ENCODE assay signal across 11 cellular contexts in the genomic region with DNA sequence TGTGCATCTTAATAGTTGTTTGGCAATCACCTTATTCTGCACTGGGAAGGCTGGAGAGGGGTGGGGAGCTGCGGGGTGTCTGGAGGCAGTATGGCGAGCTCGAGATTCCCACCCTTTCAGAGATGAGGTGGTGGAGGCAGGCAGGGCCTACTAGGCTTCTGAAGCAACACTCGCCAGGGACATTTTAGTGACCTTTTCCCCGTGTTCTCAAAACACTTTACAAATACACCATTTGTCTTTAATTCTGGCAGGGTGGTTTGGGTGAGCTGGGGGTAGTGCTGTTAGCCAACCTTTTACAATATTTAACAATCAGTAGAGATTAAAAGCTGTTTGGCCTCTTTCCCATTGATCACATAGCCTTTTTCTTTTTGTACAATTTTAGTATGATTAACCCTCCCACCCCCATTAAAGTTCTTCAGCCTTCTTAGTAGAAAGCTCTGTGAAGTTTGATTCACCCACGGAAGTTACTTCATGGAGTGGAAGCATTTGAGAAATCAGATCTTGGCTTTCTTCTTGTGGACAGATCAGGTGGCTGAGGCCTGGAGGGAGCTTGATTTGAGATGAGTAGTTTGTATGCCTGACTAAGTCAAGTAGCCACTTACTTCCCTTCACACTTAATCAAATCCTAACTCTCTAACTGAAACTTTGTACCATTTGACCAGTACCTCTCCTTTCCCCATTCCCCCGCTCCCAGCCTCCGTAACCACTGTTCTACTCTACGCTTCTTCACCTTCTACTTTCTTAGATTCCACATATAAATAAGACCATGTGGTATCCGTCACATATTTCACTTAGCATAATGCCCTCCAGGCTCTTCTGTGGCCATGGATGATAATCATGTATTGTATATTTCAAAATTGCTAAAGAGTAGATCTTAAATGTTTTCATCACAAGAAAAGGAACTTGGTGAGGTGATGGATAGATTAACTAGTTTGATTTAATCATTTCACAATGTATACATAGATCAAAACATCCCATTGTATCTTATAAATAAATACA. TPM values are rescaled to one million over a fixed set of nuclear protein-coding genes. Genes with fewer than 3 reads are reported as not detected.
DNase-seq lines count a peak whose midpoint lies in the region; ATAC-seq and TF ChIP-seq lines count a peak whose summit lies in the region.
"Had no signal": no experiment of that assay in that cellular context is flagged by ENCODE, and none has a peak within 500 bp of the region (broad histone marks: within the 10 kb centered on the region; RNA-seq: fewer than 3 reads in every experiment).

No MANE protein-coding gene starts in this region.

- no peak overlapping the region for H3K4ac ChIP-seq in IMR-90 (ENCODE audit: low read depth, low read length)

- ATAC-seq in IMR-90 (ENCODE audit: low read depth) (no peak; the same call in 1 of the 2 replicates), HG02938 (IDR thresholded peaks at IDR 0.05; ENCODE audit: unreplicated experiment) (no peak)
- no peak for ATAC-seq in natural killer cell treated with Interleukin-12 subunit alpha and Interleukin-12 subunit beta and Interleukin-15 and Interleukin-18, amount 100 ng/mL, for 72 hours
- ATAC-seq: K562 had no signal

- no peak overlapping the region for H3K4me3 Mint-ChIP-seq in brain
- no peak overlapping the region for H3K4me3 Mint-ChIP-seq in natural killer cell treated with Interleukin-12 subunit alpha and Interleukin-12 subunit beta and Interleukin-15 and Interleukin-18, amount 100 ng/mL, for 72 hours
- no peak overlapping the region for H3K4me3 Mint-ChIP-seq in endothelial cell (ENCODE audit: unreplicated experiment)

- TF ChIP-seq POLR2A in IMR-90 (IDR thresholded peaks at IDR 0.05; ENCODE audit: low read depth, low read length): no peak

- DNase-seq in GM06990 (ENCODE audit: extremely low read depth, insufficient read length) (no peak), IMR-90 (peak; percentile 54), GM03348 (ENCODE audit: low spot score) (no peak), DMS 273 (lab: John Stamatoyannopoulos, UW; ENCODE audit: unreplicated experiment) (no peak), endothelial cell (ENCODE audit: low spot score) (no peak)
- no peak for DNase-seq in natural killer cell treated with Interleukin-12 subunit alpha and Interleukin-12 subunit beta and Interleukin-15 and Interleukin-18, amount 100 ng/mL, for 72 hours (ENCODE audit: low spot score)
- DNase-seq: NCI-H2171 treated with DMSO at 0.1 percent for 48 hours had no signal

- H2AFZ ChIP-seq in IMR-90 (replicated peaks; ENCODE audit: low read length, poor library complexity): no peak overlapping the region

- H4K8ac ChIP-seq in IMR-90 (ENCODE audit: low read depth in 2 of 2, low read length in 2 of 2): no peak overlapping the region

- peaks cover 28% of the 10 kb centered on the region for H3K36me3 Mint-ChIP-seq in brain
- H3K36me3 Mint-ChIP-seq in natural killer cell treated with Interleukin-12 subunit alpha and Interleukin-12 subunit beta and Interleukin-15 and Interleukin-18, amount 100 ng/mL, for 72 hours: peaks cover 11% of the 10 kb centered on the region
- no peaks in the 10 kb centered on the region for H3K36me3 Mint-ChIP-seq in endothelial cell (ENCODE audit: low read depth, unreplicated experiment)

- H2BK5ac ChIP-seq in IMR-90 (ENCODE audit: low read depth, low read length, poor library complexity, severe bottlenecking): no peak overlapping the region

- H3K56ac ChIP-seq in IMR-90 (ENCODE audit: extremely low read depth, insufficient read depth, low read length): no peak overlapping the region

- BruUV-seq in IMR-90 (replicated peaks; lab: Mats Ljungman, UMichigan): no TSS peak

- H3K18ac ChIP-seq in IMR-90 (ENCODE audit: low read depth, low read length): no peak overlapping the region

- WGBS in IMR-90 (ENCODE audit: extremely low coverage in 2 of 2, insufficient read length in 1 of 2), 2 experiments: 100% methylated on average over 1 of the region's 10 CpGs; no CpG with 5 or more reads in 1 of the 2 experiments

- in situ Hi-C loops in IMR-90 (cut with MboI; ENCODE audit: low sequenced_read_pairs): no loop called here

- H2BK15ac ChIP-seq in IMR-90 (ENCODE audit: low read depth, low read length): no peak overlapping the region

- no peaks in the 10 kb centered on the region for H3K9me3 ChIP-seq in IMR-90 (ENCODE audit: control insufficient read depth, insufficient read depth, low read length)
- H3K9me3 ChIP-seq: thoracic aorta had no signal

- H2AK9ac ChIP-seq in IMR-90 (replicated peaks; ENCODE audit: low read depth, low read length, poor library complexity): no peak overlapping the region

- no peak overlapping the region for H3K23ac ChIP-seq in IMR-90 (ENCODE audit: low read depth, low read length)

- TF ChIP-seq CTCF in GM06990 (IDR thresholded peaks at IDR 0.05; ENCODE audit: insufficient read depth, low read length, poor library complexity, severe bottlenecking) (no peak), IMR-90 (conservative IDR thresholded peaks at IDR 0.05; ENCODE audit: low read depth, low read length) (no peak), brain (conservative IDR thresholded peaks at IDR 0.05) (no peak), endothelial cell (IDR thresholded peaks at IDR 0.05; ENCODE audit: unreplicated experiment) (no peak)

- no peak overlapping the region for H2BK120ac ChIP-seq in IMR-90 (ENCODE audit: low read depth, low read length)

- H3K14ac ChIP-seq in IMR-90 (replicated peaks; ENCODE audit: low read depth, low read length): no peak overlapping the region

- H2AK5ac ChIP-seq in IMR-90 (ENCODE audit: low read depth, low read length): no peak overlapping the region

- peaks cover 53% of the 10 kb centered on the region for H4K20me1 ChIP-seq in IMR-90 (ENCODE audit: insufficient read depth, low read length)

- H3K4me1 ChIP-seq in IMR-90 (ENCODE audit: control insufficient read depth, insufficient read depth, low read length): peaks cover 5% of the 10 kb centered on the region; the same call in 1 of the 2 replicates

- H4K5ac ChIP-seq in IMR-90 (ENCODE audit: low read depth, low read length): no peak overlapping the region

- H3K27me3 Mint-ChIP-seq in brain (no peaks in the 10 kb centered on the region), endothelial cell (ENCODE audit: unreplicated experiment) (no peaks in the 10 kb centered on the region)
- H3K27me3 Mint-ChIP-seq in natural killer cell treated with Interleukin-12 subunit alpha and Interleukin-12 subunit beta and Interleukin-15 and Interleukin-18, amount 100 ng/mL, for 72 hours: no peaks in the 10 kb centered on the region

- dilution Hi-C loops in IMR-90 (cut with HindIII; ENCODE audit: low sequenced_read_pairs, unreplicated experiment): no loop called here

- H3K9me1 ChIP-seq in IMR-90 (ENCODE audit: insufficient read depth, low read length): peaks cover 5% of the 10 kb centered on the region

- no peak overlapping the region for H2BK20ac ChIP-seq in IMR-90 (ENCODE audit: low read depth, low read length)

- intact Hi-C loops in IMR-90 (cut with micrococcal nuclease): no loop called here

- H4K91ac ChIP-seq in IMR-90 (ENCODE audit: insufficient read depth, low read depth, low read length): no peak overlapping the region

- no peak for TF ChIP-seq RAD21 in IMR-90 (IDR thresholded peaks at IDR 0.05; ENCODE audit: low read length)

- H3K27ac Mint-ChIP-seq in brain: peak overlapping the region in 3 of 5 experiments; percentile 10 to 19 (median 17)
- peak overlapping the region; percentile 57 to 82 for H3K27ac Mint-ChIP-seq in natural killer cell treated with Interleukin-12 subunit alpha and Interleukin-12 subunit beta and Interleukin-15 and Interleukin-18, amount 100 ng/mL, for 72 hours
- no peak overlapping the region for H3K27ac Mint-ChIP-seq in endothelial cell (ENCODE audit: unreplicated experiment)

- H3K79me1 ChIP-seq in IMR-90 (ENCODE audit: low read depth in 1 of 2, low read length in 2 of 2): peaks cover 35 to 67% of the 10 kb centered on the region in 2 experiments

- H3K9me3 Mint-ChIP-seq in brain (peaks cover 0 to 7% (median 6%) of the 10 kb centered on the region in 5 experiments), endothelial cell (ENCODE audit: unreplicated experiment) (no peaks in the 10 kb centered on the region)
- H3K9me3 Mint-ChIP-seq in natural killer cell treated with Interleukin-12 subunit alpha and Interleukin-12 subunit beta and Interleukin-15 and Interleukin-18, amount 100 ng/mL, for 72 hours: no peaks in the 10 kb centered on the region

- CTCF ChIA-PET in IMR-90 (lab: Yijun Ruan, JAX): no interaction called here

- H3K4me1 Mint-ChIP-seq in brain (peaks cover 34% of the 10 kb centered on the region), endothelial cell (ENCODE audit: unreplicated experiment) (no peaks in the 10 kb centered on the region)
- H3K4me1 Mint-ChIP-seq in natural killer cell treated with Interleukin-12 subunit alpha and Interleukin-12 subunit beta and Interleukin-15 and Interleukin-18, amount 100 ng/mL, for 72 hours (ENCODE audit: low read depth in 2 of 2): peaks cover 53 to 63% of the 10 kb centered on the region in 2 donors

- POLR2A ChIA-PET in IMR-90 (lab: Charles Lee; ENCODE audit: unreplicated experiment): no interaction called here

- H3K4me3 ChIP-seq in GM06990 (replicated peaks; ENCODE audit: low read depth, low read length) (peak overlapping the region; percentile 20; the same call in 1 of the 2 replicates), IMR-90 (ENCODE audit: insufficient read depth, low read depth, low read length) (no peak overlapping the region)
- H3K4me3 ChIP-seq: K562, thoracic aorta had no signal

- H3K27ac ChIP-seq in IMR-90 (ENCODE audit: insufficient read depth, low read length): no peak overlapping the region
- H3K27ac ChIP-seq: thoracic aorta had no signal

- H3K4me2 ChIP-seq in IMR-90 (ENCODE audit: low read depth, low read length): no peak overlapping the region

- H3K27me3 ChIP-seq in GM06990 (replicated peaks; ENCODE audit: control insufficient read depth, insufficient read depth, low read length) (no peaks in the 10 kb centered on the region), IMR-90 (ENCODE audit: control insufficient read depth, insufficient read depth, low read length) (no peaks in the 10 kb centered on the region)

- H3K36me3 ChIP-seq in GM06990 (ENCODE audit: control insufficient read depth, insufficient read depth, low read length) (peaks cover 2% of the 10 kb centered on the region; the same call in 1 of the 2 replicates), IMR-90 (ENCODE audit: control insufficient read depth, insufficient read depth, low read length) (no peaks in the 10 kb centered on the region)
- H3K36me3 ChIP-seq: thoracic aorta had no signal

- H3K9ac ChIP-seq in IMR-90 (ENCODE audit: low read depth, low read length): no peak overlapping the region

TF ChIP-seq in IMR-90, 13 proteins besides CTCF, POLR2A, EP300 and RAD21 (continues in another document):
- TF ChIP-seq RFX5 (IDR thresholded peaks at IDR 0.05; ENCODE audit: low read depth, low read length): no peak

RNA-seq across cellular contexts. Expression of gene TRAF3, which starts 41.0 kb away (rescaled TPM):
- 25.3 and 25.6 TPM in 2 replicates for total RNA-seq in IMR-90 (2012; rRNA removed)
- 21.2 TPM in 2 replicates for polyA plus RNA-seq in IMR-90 (2012; rRNA removed)
- polyA plus RNA-seq in IMR-90 (2012; cell fraction: cytosol; rRNA removed): 10.5 and 14.4 TPM in 2 replicates
- 29.8 and 31.8 TPM in 2 replicates for polyA plus RNA-seq in IMR-90 (2012; cell fraction: nucleus; rRNA removed; ENCODE audit: low replicate concordance)
- 5.6 TPM for polyA plus RNA-seq in brain (ENCODE audit: insufficient read depth, low read depth, low replicate concordance)
- total RNA-seq in natural killer cell treated with Interleukin-12 subunit alpha and Interleukin-12 subunit beta and Interleukin-15 and Interleukin-18, amount 100 ng/mL, for 72 hours: 10 to 100 TPM; 37.6 to 84.6 TPM
- 9.7 TPM for total RNA-seq in endothelial cell (ENCODE audit: unreplicated experiment)
